In the genomic region with DNA sequence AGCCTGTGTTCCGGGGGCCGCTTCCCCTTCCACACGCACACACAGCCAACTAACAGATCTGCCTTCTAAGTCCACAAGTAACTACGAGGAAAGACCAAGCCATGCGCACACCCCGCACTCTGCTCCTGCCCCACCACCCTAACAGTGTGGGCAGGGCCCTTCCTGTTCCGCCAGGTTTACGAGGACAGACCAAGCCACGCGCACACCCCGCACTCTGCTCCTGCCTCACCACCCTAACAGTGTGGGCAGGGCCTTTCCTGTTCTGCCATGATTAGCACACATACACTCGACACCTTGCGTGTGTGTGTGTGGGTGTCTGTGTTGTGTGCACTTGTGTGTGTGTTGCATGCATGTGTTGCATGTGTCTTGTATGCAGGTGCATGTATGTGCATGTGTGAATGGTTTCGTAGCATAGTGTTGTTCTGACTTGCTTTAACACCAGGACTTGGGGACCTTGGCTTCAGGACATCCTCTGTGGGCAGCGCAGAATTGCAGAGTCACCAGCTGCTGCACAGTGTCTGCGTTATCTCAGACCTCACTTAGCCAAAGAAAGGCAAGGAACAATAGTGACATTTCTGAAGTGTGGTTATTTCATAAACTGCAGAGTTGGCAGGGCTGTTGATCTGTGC, we compare ENCODE assay signal across 12 cellular contexts.
DNase-seq lines count a peak whose midpoint lies in the region; ATAC-seq and TF ChIP-seq lines count a peak whose summit lies in the region.
"Had no signal": no experiment of that assay in that cellular context is flagged by ENCODE, and none has a peak within 500 bp of the region (broad histone marks: within the 10 kb centered on the region; RNA-seq: fewer than 3 reads in every experiment).

No MANE protein-coding gene starts in this region.

- H3K27me3 ChIP-seq in SK-N-SH (ENCODE audit: insufficient read depth), result no peaks in the 10 kb centered on the region
- no peaks in the 10 kb centered on the region for H3K27me3 ChIP-seq in upper lobe of right lung
- no peaks in the 10 kb centered on the region for H3K27me3 ChIP-seq in tibial nerve
- H3K27me3 ChIP-seq: hepatocyte had no signal

- H3K4me3 ChIP-seq in SK-N-SH (ENCODE audit: low read depth in 2 of 2, low read length in 1 of 2), result no peak overlapping the region
- H3K4me3 ChIP-seq in upper lobe of right lung, result no peak overlapping the region
- H3K4me3 ChIP-seq in tibial nerve, result no peak overlapping the region
- H3K4me3 ChIP-seq: hepatocyte had no signal

- H3K9ac ChIP-seq in SK-N-SH, result no peak overlapping the region

- H3K9me3 ChIP-seq in SK-N-SH (no peaks in the 10 kb centered on the region), upper lobe of right lung (no peaks in the 10 kb centered on the region), tibial nerve (peaks cover 0 to 6% (median 0%) of the 10 kb centered on the region in 4 donors)

- TF ChIP-seq EP300 in SK-N-SH (IDR thresholded peaks at IDR 0.05; ENCODE audit: borderline replicate concordance in 1 of 2, low read depth in 1 of 2, low read length in 1 of 2) (peak in 1 of 2 experiments; percentile 31; a peak in 1 of 4 replicates), tibial nerve (IDR thresholded peaks at IDR 0.05) (no peak)

- H3F3A ChIP-seq in SK-N-SH (replicated peaks; ENCODE audit: insufficient read depth), result no peaks in the 10 kb centered on the region

- TF ChIP-seq CTCF in SK-N-SH (IDR thresholded peaks at IDR 0.05), result no peak
- no peak for TF ChIP-seq CTCF in upper lobe of right lung (IDR thresholded peaks at IDR 0.05)
- TF ChIP-seq CTCF in tibial nerve (IDR thresholded peaks at IDR 0.05), result no peak

- peak; percentile 34; the same call in 1 of the 2 replicates for TF ChIP-seq RAD21 in SK-N-SH (IDR thresholded peaks at IDR 0.05; ENCODE audit: low read length)

- DNase-seq in Right ventricle myocardium inferior (ENCODE audit: missing footprints), result no peak
- no peak for DNase-seq in cardiac septum (ENCODE audit: low spot score)
- peak; percentile 59 for DNase-seq in SK-N-SH
- DNase-seq in erythroblast (lab: John Stamatoyannopoulos, UW), result peak; percentile 64 to 81
- DNase-seq in upper lobe of right lung, result no peak
- no peak for DNase-seq in EL
- DNase-seq in tibial nerve (ENCODE audit: low spot score in 2 of 2), result no peak
- no peak for DNase-seq in NCI-H187 treated with DMSO at 0.1 percent for 48 hours (lab: John Stamatoyannopoulos, UW)
- DNase-seq: C1 segment of cervical spinal cord; effector CD4-positive, alpha-beta T cell; NCI-H446 treated with DMSO at 0.1 percent for 48 hours had no signal

- H3K79me2 ChIP-seq in SK-N-SH (ENCODE audit: insufficient read depth), result no peaks in the 10 kb centered on the region
- H3K79me2 ChIP-seq: hepatocyte had no signal

- intact Hi-C loops in Right ventricle myocardium inferior (cut with DNase I), result no loop called here
- intact Hi-C loops in cardiac septum (cut with DNase I), result no loop called here
- intact Hi-C loops in upper lobe of right lung (cut with DNase I), result no loop called here

- no peaks in the 10 kb centered on the region for H3K9me2 ChIP-seq in SK-N-SH

- H3K27ac ChIP-seq in SK-N-SH (ENCODE audit: low read depth in 2 of 2, low read length in 1 of 2) (peak overlapping the region in 1 of 2 experiments; percentile 76; a peak in 2 of 4 replicates), upper lobe of right lung (no peak overlapping the region), tibial nerve (no peak overlapping the region)
- H3K27ac ChIP-seq: hepatocyte had no signal

- no peak for TF ChIP-seq POLR2A in erythroblast (IDR thresholded peaks at IDR 0.05; ENCODE audit: low read length)
- TF ChIP-seq POLR2A in tibial nerve (IDR thresholded peaks at IDR 0.05), result no peak

- CTCF ChIA-PET in SK-N-SH (lab: Yijun Ruan, JAX), result no interaction called here

- POLR2A ChIA-PET in SK-N-SH (lab: Yijun Ruan, JAX), result no interaction called here

- H3K36me3 ChIP-seq in SK-N-SH (replicated peaks in 1 of 2; ENCODE audit: control insufficient read depth in 1 of 2, insufficient read depth in 2 of 2, low read length in 1 of 2) (no peaks in the 10 kb centered on the region), upper lobe of right lung (no peaks in the 10 kb centered on the region), tibial nerve (no peaks in the 10 kb centered on the region)

- no peaks in the 10 kb centered on the region for H4K20me1 ChIP-seq in SK-N-SH (ENCODE audit: insufficient read depth)

- H3K4me2 ChIP-seq in SK-N-SH, result no peak overlapping the region
- H3K4me2 ChIP-seq: hepatocyte had no signal

- 93% methylated on average over 16 of the region's 16 CpGs for WGBS in SK-N-SH (ENCODE audit: low lambda C conversion rate)
- 82 to 84% methylated on average over 15 to 16 of the region's 16 CpGs for WGBS in tibial nerve, 2 donors

- H2AFZ ChIP-seq in SK-N-SH (ENCODE audit: low read depth), result no peak overlapping the region
- H2AFZ ChIP-seq: hepatocyte had no signal

- H3K4me1 ChIP-seq in SK-N-SH (ENCODE audit: control insufficient read depth in 1 of 2, insufficient read depth in 2 of 2, low read depth in 1 of 2, low read length in 1 of 2) (peaks cover 0 to 47% of the 10 kb centered on the region in 2 experiments; a peak in 1 of 4 replicates), upper lobe of right lung (no peaks in the 10 kb centered on the region), tibial nerve (no peaks in the 10 kb centered on the region)

- ATAC-seq in Right ventricle myocardium inferior (peak; percentile 65), upper lobe of right lung (peak; percentile 60)

TF ChIP-seq in SK-N-SH, 30 proteins besides CTCF, POLR2A, EP300 and RAD21:
- no peak for TF ChIP-seq USF2 (IDR thresholded peaks at IDR 0.05; ENCODE audit: borderline replicate concordance, low read depth, low read length)
- 0 out of 2 replicates have a peak, but pooled peaks have one; percentile 23 for TF ChIP-seq RCOR1 (IDR thresholded peaks at IDR 0.05; ENCODE audit: low read length)
- TF ChIP-seq ELF1 (IDR thresholded peaks at IDR 0.05), result no peak
- TF ChIP-seq, protein P1, sequence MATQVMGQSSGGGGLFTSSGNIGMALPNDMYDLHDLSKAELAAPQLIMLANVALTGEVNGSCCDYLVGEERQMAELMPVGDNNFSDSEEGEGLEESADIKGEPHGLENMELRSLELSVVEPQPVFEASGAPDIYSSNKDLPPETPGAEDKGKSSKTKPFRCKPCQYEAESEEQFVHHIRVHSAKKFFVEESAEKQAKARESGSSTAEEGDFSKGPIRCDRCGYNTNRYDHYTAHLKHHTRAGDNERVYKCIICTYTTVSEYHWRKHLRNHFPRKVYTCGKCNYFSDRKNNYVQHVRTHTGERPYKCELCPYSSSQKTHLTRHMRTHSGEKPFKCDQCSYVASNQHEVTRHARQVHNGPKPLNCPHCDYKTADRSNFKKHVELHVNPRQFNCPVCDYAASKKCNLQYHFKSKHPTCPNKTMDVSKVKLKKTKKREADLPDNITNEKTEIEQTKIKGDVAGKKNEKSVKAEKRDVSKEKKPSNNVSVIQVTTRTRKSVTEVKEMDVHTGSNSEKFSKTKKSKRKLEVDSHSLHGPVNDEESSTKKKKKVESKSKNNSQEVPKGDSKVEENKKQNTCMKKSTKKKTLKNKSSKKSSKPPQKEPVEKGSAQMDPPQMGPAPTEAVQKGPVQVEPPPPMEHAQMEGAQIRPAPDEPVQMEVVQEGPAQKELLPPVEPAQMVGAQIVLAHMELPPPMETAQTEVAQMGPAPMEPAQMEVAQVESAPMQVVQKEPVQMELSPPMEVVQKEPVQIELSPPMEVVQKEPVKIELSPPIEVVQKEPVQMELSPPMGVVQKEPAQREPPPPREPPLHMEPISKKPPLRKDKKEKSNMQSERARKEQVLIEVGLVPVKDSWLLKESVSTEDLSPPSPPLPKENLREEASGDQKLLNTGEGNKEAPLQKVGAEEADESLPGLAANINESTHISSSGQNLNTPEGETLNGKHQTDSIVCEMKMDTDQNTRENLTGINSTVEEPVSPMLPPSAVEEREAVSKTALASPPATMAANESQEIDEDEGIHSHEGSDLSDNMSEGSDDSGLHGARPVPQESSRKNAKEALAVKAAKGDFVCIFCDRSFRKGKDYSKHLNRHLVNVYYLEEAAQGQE (IDR thresholded peaks at IDR 0.05; ENCODE audit: low read depth, low read length), result no peak
- TF ChIP-seq TAF1 (IDR thresholded peaks at IDR 0.05; ENCODE audit: borderline replicate concordance, low read depth, low read length), result no peak
- no peak for TF ChIP-seq GABPA (IDR thresholded peaks at IDR 0.05; ENCODE audit: low read depth)
- TF ChIP-seq YY1 (IDR thresholded peaks at IDR 0.05; ENCODE audit: low read depth), result no peak

Comparison
In these comparisons a context has a peak if more than half of its experiments do, and no peak if none do; other contexts are left out.
1. DNase-seq: peak in SK-N-SH (single experiment) and erythroblast (2 of 2); none in Right ventricle myocardium inferior (single experiment), cardiac septum (single experiment), upper lobe of right lung (single experiment), EL (single experiment), tibial nerve (0 of 2) and NCI-H187 treated with DMSO at 0.1 percent for 48 hours (single experiment).